20 cellular contexts compared by ENCODE assay signal in the genomic region with DNA sequence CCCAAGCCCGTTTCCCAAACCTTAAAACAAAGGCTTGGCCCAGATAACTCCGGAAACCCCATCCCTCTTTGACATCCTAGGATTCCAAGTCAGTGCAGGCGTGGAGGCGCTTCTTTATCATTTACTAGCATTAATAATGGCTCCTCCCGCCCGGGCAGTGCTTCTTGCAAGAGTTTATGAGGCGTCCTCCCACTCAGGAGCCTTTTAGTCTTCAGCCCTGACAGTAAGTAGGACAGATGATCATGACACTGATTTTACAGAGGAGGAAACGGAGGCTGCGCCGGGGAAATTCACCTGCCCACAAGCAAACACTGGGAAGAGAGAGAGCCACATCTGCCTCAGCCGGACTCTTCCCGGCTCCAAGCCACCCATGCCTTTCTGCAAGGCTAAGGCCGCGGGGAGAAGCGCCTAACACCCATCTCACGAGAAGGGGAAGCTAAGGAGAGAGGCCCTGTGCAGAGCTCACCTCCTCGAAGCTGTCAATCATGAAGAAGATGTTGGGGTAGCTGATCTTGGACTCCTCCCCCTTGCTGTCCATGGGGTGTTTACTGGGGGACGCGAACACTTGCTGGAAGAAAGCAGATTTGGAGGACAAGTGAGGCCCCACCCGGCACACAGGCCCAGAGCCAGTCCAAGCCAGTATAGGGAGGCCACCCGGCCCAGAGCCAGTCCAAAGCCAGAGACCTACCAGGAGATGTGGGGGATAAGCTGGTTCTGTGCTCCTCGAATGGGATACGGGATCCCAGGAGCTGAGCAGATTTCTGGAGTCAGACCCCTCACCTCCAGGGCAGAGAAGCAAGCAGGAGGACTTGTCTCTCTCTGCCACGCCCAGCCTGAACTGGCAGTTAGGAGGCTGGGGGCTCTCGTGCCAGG. TPM values are rescaled to one million over a fixed set of nuclear protein-coding genes. Genes with fewer than 3 reads are reported as not detected.
DNase-seq lines count a peak whose midpoint lies in the region; ATAC-seq and TF ChIP-seq lines count a peak whose summit lies in the region.
"Had no signal": no experiment of that assay in that cellular context is flagged by ENCODE, and none has a peak within 500 bp of the region (broad histone marks: within the 10 kb centered on the region; RNA-seq: fewer than 3 reads in every experiment).

No MANE protein-coding gene starts in this region.

- no peaks in the 10 kb centered on the region for H3K27me3 ChIP-seq in heart right ventricle
- H3K27me3 ChIP-seq in aorta (ENCODE audit: control insufficient read depth in 1 of 2, insufficient read depth in 2 of 2, low read length in 1 of 2), result no peaks in the 10 kb centered on the region
- H3K27me3 ChIP-seq: BLaER1 had no signal

- DNase-seq in Right ventricle myocardium superior, result peak; percentile 25
- no peak for DNase-seq in heart right ventricle
- no peak for DNase-seq in central memory CD8-positive, alpha-beta T cell (ENCODE audit: low spot score in 2 of 2)
- DNase-seq in aorta, result peak; percentile 33 to 52
- DNase-seq in NCI-H748 (lab: John Stamatoyannopoulos, UW; ENCODE audit: unreplicated experiment), result no peak
- DNase-seq in activated CD4-positive, alpha-beta T cell treated with anti-CD3 and anti-CD28 coated beads for 4 hours, result no peak
- DNase-seq: CD8-positive, alpha-beta memory T cell; DMS79; MV-4-11; NCI-H1417 treated with DMSO at 0.1 percent for 48 hours; NCI-H2029; NCI-H2171 treated with DMSO at 0.1 percent for 48 hours; NCI-H446 treated with DMSO at 0.1 percent for 48 hours; NCI-H748 treated with DMSO at 0.1 percent for 48 hours; PC-3 had no signal

- intact Hi-C loops in Right ventricle myocardium superior (cut with DNase I) (no loop called here), heart right ventricle (cut with DNase I) (no loop called here), aorta (cut with DNase I) (no loop called here)

- H3K9me3 ChIP-seq in heart right ventricle (no peaks in the 10 kb centered on the region), aorta (ENCODE audit: control insufficient read depth, low read length) (no peaks in the 10 kb centered on the region)
- H3K9me3 ChIP-seq: BLaER1 had no signal

- TF ChIP-seq CTCF in heart right ventricle (IDR thresholded peaks at IDR 0.05), result no peak
- no peak for TF ChIP-seq CTCF in nephron (IDR thresholded peaks at IDR 0.05; ENCODE audit: unreplicated experiment in 3 of 3)

- ATAC-seq in Right ventricle myocardium superior (ENCODE audit: poor library complexity) (no peak), heart right ventricle (no peak), aorta (ENCODE audit: low FRiP score) (no peak), HG02678 (IDR thresholded peaks at IDR 0.05; ENCODE audit: unreplicated experiment) (no peak)
- ATAC-seq in central memory CD8-positive, alpha-beta T cell (replicated peaks; ENCODE audit: extremely low read depth, poor library complexity, severe bottlenecking), result no peak
- ATAC-seq: PC-3, Right ventricle myocardium inferior had no signal

- H3K4me3 ChIP-seq in heart right ventricle (no peak overlapping the region), aorta (ENCODE audit: low read length in 2 of 2) (no peak overlapping the region)
- H3K4me3 ChIP-seq: BLaER1 had no signal

- H3K9me3 Mint-ChIP-seq in central memory CD8-positive, alpha-beta T cell, result no peaks in the 10 kb centered on the region
- no peaks in the 10 kb centered on the region for H3K9me3 Mint-ChIP-seq in nephron
- H3K9me3 Mint-ChIP-seq: CD8-positive, alpha-beta memory T cell; H9 had no signal

- H3K27me3 Mint-ChIP-seq in central memory CD8-positive, alpha-beta T cell, result no peaks in the 10 kb centered on the region
- peaks cover 11% of the 10 kb centered on the region for H3K27me3 Mint-ChIP-seq in nephron (ENCODE audit: low read depth)
- H3K27me3 Mint-ChIP-seq: CD8-positive, alpha-beta memory T cell had no signal

- H3K4me1 Mint-ChIP-seq in central memory CD8-positive, alpha-beta T cell, result peaks cover 12% of the 10 kb centered on the region
- peaks cover 36% of the 10 kb centered on the region for H3K4me1 Mint-ChIP-seq in nephron

- no peaks in the 10 kb centered on the region for H3K4me1 ChIP-seq in heart right ventricle
- no peaks in the 10 kb centered on the region for H3K4me1 ChIP-seq in aorta (ENCODE audit: control insufficient read depth in 1 of 2, insufficient read depth in 2 of 2, low read length in 2 of 2)

- H3K4me3 Mint-ChIP-seq in central memory CD8-positive, alpha-beta T cell, result no peak overlapping the region
- peak overlapping the region in 1 of 3 experiments; percentile 4 for H3K4me3 Mint-ChIP-seq in nephron
- H3K4me3 Mint-ChIP-seq: CD8-positive, alpha-beta memory T cell; H9 had no signal

- H3K27ac ChIP-seq in heart right ventricle, result no peak overlapping the region
- no peak overlapping the region for H3K27ac ChIP-seq in aorta (ENCODE audit: low read depth in 1 of 2, low read length in 2 of 2)
- H3K27ac ChIP-seq: BLaER1 had no signal

- peaks cover 8% of the 10 kb centered on the region for H3K36me3 Mint-ChIP-seq in central memory CD8-positive, alpha-beta T cell (ENCODE audit: insufficient read depth)
- peaks cover 17% of the 10 kb centered on the region for H3K36me3 Mint-ChIP-seq in nephron (ENCODE audit: low read depth)

- peaks cover 0 to 78% (median 3%) of the 10 kb centered on the region in 9 donors for H3K36me3 ChIP-seq in heart right ventricle
- H3K36me3 ChIP-seq in aorta (ENCODE audit: control insufficient read depth in 1 of 2, insufficient read depth in 2 of 2, low read length in 1 of 2), result peaks cover 0 to 10% of the 10 kb centered on the region in 2 donors

- 90 to 91% methylated on average over 25 of the region's 25 CpGs for WGBS in heart right ventricle, 2 donors
- 89 to 91% methylated on average over 25 of the region's 25 CpGs for WGBS in aorta, 2 donors

- H3K27ac Mint-ChIP-seq in central memory CD8-positive, alpha-beta T cell (ENCODE audit: low read depth), result peak overlapping the region; percentile 19
- H3K27ac Mint-ChIP-seq in nephron, result peak overlapping the region in 2 of 3 experiments; percentile 54 to 59

RNA-seq across cellular contexts. Expression of a gene that starts 35.7 kb away (rescaled TPM):
- total RNA-seq in Right ventricle myocardium superior, result 18.6 TPM
- 10 to 100 TPM; 12.2 to 48.3 (median 16.9) TPM for total RNA-seq in heart right ventricle
- polyA plus RNA-seq in heart right ventricle, result 10 to 100 TPM in 1 of 2 donors, 1 to 10 TPM in 1; 9.1 to 16.2 TPM
- total RNA-seq in aorta, result 100 to 1,000 TPM in 1 of 2 donors, 10 to 100 TPM in 1; 46.9 to 101 TPM
- 10 to 100 TPM; 36.6 to 83.7 TPM for polyA plus RNA-seq in aorta

RNA-seq across cellular contexts. Expression of a gene that starts 41.3 kb away (rescaled TPM):
- total RNA-seq in Right ventricle myocardium superior (19.1 TPM), heart right ventricle (10 to 100 TPM; 10.7 to 21.2 (median 15.3) TPM), aorta (10 to 100 TPM; 33.2 to 49.7 TPM)
- polyA plus RNA-seq in heart right ventricle (10 to 100 TPM in 1 of 2 donors, 1 to 10 TPM in 1; 5.7 to 11.4 TPM), aorta (1 to 10 TPM; 5.6 to 5.9 TPM)

Comparison
In these comparisons a context has a peak if more than half of its experiments do, and no peak if none do; other contexts are left out.
1. DNase-seq: peak in Right ventricle myocardium superior (single experiment) and aorta (2 of 2); none in heart right ventricle (0 of 2), central memory CD8-positive, alpha-beta T cell (0 of 2), NCI-H748 (single experiment) and activated CD4-positive, alpha-beta T cell treated with anti-CD3 and anti-CD28 coated beads for 4 hours (0 of 2).